17 cellular contexts compared by ENCODE assay signal in the genomic region with DNA sequence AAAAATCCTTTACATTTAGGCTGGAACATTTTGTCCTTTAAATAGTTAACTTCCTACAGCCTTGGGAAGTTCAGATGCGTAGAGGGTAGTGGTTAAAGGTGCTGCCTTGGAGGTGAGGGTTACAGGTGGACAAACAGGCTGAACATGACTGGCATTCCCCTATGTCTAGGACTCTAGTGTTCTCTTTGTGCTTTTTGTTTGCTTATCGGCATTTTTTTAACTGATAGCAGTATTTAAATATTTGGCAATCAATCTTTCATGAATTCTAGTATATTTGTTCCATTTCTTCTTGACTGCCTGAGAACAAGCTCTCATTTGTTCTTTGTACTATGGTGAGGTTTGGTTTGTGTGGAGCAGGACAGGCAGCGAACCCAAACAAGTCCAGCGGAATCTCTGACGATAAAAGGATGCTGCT.
A peak's percentile ranks its signal among the peaks of the same experiment; 100 is the strongest.
DNase-seq lines count a peak whose midpoint lies in the region; ATAC-seq, FAIRE-seq and TF ChIP-seq lines count a peak whose summit lies in the region.
"Had no signal": no experiment of that assay in that cellular context is flagged by ENCODE, and none has a peak within 500 bp of the region (broad histone marks: within the 10 kb centered on the region; RNA-seq: fewer than 3 reads in every experiment).

No MANE protein-coding gene starts in this region.

- H3K36me3 ChIP-seq in astrocyte (ENCODE audit: insufficient read depth, low read length): no peaks in the 10 kb centered on the region
- H3K36me3 ChIP-seq: SJSA1 had no signal

- peak overlapping the region; percentile 24 for H3K4me2 ChIP-seq in astrocyte (ENCODE audit: low read length)

- H3K9me3 ChIP-seq in astrocyte (ENCODE audit: insufficient read depth, low read depth, low read length): no peaks in the 10 kb centered on the region
- H3K9me3 ChIP-seq: SJSA1 had no signal

- H3K9ac ChIP-seq in astrocyte (ENCODE audit: low read length): no peak overlapping the region

- no peaks in the 10 kb centered on the region for H3K27me3 ChIP-seq in astrocyte (ENCODE audit: insufficient read depth, low read length)
- H3K27me3 ChIP-seq in layer of hippocampus (ENCODE audit: control insufficient read depth, insufficient read depth, low read length): no peaks in the 10 kb centered on the region
- H3K27me3 ChIP-seq: SJSA1 had no signal

- peak overlapping the region; percentile 43 for H2AFZ ChIP-seq in astrocyte (ENCODE audit: low read depth, low read length)

- no peak overlapping the region for H3K4me3 ChIP-seq in astrocyte (ENCODE audit: insufficient read depth, low read depth, low read length)
- H3K4me3 ChIP-seq: SJSA1 had no signal

- peaks cover 4% of the 10 kb centered on the region for H3K4me1 Mint-ChIP-seq in astrocyte (ENCODE audit: low read depth, unreplicated experiment)
- H3K4me1 Mint-ChIP-seq: IgD-negative memory B cell had no signal

- H3K4me1 ChIP-seq in astrocyte (ENCODE audit: insufficient read depth, low read length): peaks cover 11% of the 10 kb centered on the region
- H3K4me1 ChIP-seq: SJSA1 had no signal

- H3K27ac ChIP-seq in astrocyte (ENCODE audit: low read depth, low read length): peak overlapping the region; percentile 41
- H3K27ac ChIP-seq in layer of hippocampus (ENCODE audit: low read depth, low read length): peak overlapping the region; percentile 74
- H3K27ac ChIP-seq: SJSA1 had no signal

- H3K4me3 Mint-ChIP-seq in astrocyte (ENCODE audit: unreplicated experiment): no peak overlapping the region
- H3K4me3 Mint-ChIP-seq: IgD-negative memory B cell had no signal

- H3K9me3 Mint-ChIP-seq in astrocyte (ENCODE audit: unreplicated experiment): no peaks in the 10 kb centered on the region
- H3K9me3 Mint-ChIP-seq: IgD-negative memory B cell had no signal

- ATAC-seq in GM21576 (IDR thresholded peaks at IDR 0.05; ENCODE audit: unreplicated experiment): no peak

- H4K20me1 ChIP-seq in astrocyte (ENCODE audit: insufficient read depth, low read length): no peaks in the 10 kb centered on the region

- DNase-seq in DMS53 treated with DMSO at 0.1 percent for 48 hours (lab: John Stamatoyannopoulos, UW; ENCODE audit: unreplicated experiment) (peak; percentile 43), astrocyte (ENCODE audit: low read depth) (no peak), pons (ENCODE audit: low spot score) (peak; percentile 66), UCSD-AML1 (lab: John Stamatoyannopoulos, UW; ENCODE audit: unreplicated experiment) (no peak), SW 1271 (lab: John Stamatoyannopoulos, UW) (no peak), T-helper 1 cell (no peak)
- DNase-seq: DND-41, GDM1, NCI-H1436, NCI-H2081, NCI-H524, RPMI8226 had no signal

- no peak for FAIRE-seq in astrocyte (lab: Jason Lieb, UNC)
- FAIRE-seq: H54 had no signal

- no peak overlapping the region for H3K27ac Mint-ChIP-seq in astrocyte (ENCODE audit: unreplicated experiment)
- H3K27ac Mint-ChIP-seq: IgD-negative memory B cell had no signal

- no peaks in the 10 kb centered on the region for H3K79me2 ChIP-seq in astrocyte (ENCODE audit: insufficient read depth, low read length)

- no peaks in the 10 kb centered on the region for H3K27me3 Mint-ChIP-seq in astrocyte (ENCODE audit: low read depth, unreplicated experiment)
- H3K27me3 Mint-ChIP-seq: IgD-negative memory B cell had no signal

- no peaks in the 10 kb centered on the region for H3K36me3 Mint-ChIP-seq in astrocyte (ENCODE audit: low read depth, unreplicated experiment)
- H3K36me3 Mint-ChIP-seq: IgD-negative memory B cell had no signal

- TF ChIP-seq CTCF in astrocyte (IDR thresholded peaks at IDR 0.05; ENCODE audit: insufficient read depth, low read depth, low read length): no peak

Comparison
In these comparisons a context has a peak if more than half of its experiments do, and no peak if none do; other contexts are left out.
1. DNase-seq: peak in DMS53 treated with DMSO at 0.1 percent for 48 hours (single experiment) and pons (single experiment); none in astrocyte (single experiment), UCSD-AML1 (single experiment), SW 1271 (0 of 2) and T-helper 1 cell (0 of 5).